21 cellular contexts compared by ENCODE assay signal in the genomic region with DNA sequence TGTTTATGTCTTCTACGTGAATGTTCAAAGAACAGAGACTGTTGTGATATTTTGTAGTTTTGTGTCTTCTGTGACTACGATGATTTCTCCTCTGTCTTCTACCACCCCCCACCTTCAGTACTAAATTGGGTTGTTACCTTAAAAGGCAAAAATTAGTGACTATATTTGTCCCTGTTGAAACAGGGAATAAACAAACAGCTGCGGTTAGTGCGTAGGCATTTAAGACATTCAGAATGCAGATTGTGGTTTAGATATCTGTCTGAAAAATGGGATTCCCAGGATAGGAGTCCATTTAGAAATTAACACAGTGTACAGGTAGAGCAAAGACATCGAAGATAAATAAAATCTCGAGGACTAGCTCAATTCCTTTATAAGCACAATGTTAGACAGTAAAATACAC. TPM values are rescaled to one million over a fixed set of nuclear protein-coding genes. Genes with fewer than 3 reads are reported as not detected.
"Had no signal": no experiment of that assay in that cellular context is flagged by ENCODE, and none has a peak within 500 bp of the region (broad histone marks: within the 10 kb centered on the region; RNA-seq: fewer than 3 reads in every experiment).

No MANE protein-coding gene starts in this region.

- H3K27me3 ChIP-seq: body of pancreas, gastrocnemius medialis, left lung, transverse colon had no signal

- H3K4me1 Mint-ChIP-seq: activated B cell treated with CpG ODN at 0.5 μM for 24 hours; activated CD8-positive, alpha-beta memory T cell treated with anti-CD3 and anti-CD28 coated beads, Interleukin-2, amount 10 ng/mL, durations not matched to agents 7 days and 5 days; activated naive CD8-positive, alpha-beta T cell treated with anti-CD3 and anti-CD28 coated beads for 36 hours; central memory CD8-positive, alpha-beta T cell had no signal

- ATAC-seq: activated CD8-positive, alpha-beta memory T cell treated with anti-CD3 and anti-CD28 coated beads, Interleukin-2, amount 10 ng/mL, durations not matched to agents 7 days and 5 days; body of pancreas; gastrocnemius medialis; left lung; stimulated activated naive CD8-positive, alpha-beta T cell treated with anti-CD3 and anti-CD28 coated beads, Interleukin-15, Interleukin-2, amounts not matched to agents 100 U/mL and 50 U/mL, for 24 hours had no signal

- H3K9me3 Mint-ChIP-seq: activated B cell treated with CpG ODN at 0.5 μM for 24 hours; activated naive CD8-positive, alpha-beta T cell treated with anti-CD3 and anti-CD28 coated beads for 36 hours; nephron had no signal

- H3K27ac ChIP-seq: body of pancreas, gastrocnemius medialis, left lung, transverse colon had no signal

- DNase-seq: activated B cell treated with CpG ODN at 0.5 μM for 24 hours; activated CD4-positive, alpha-beta memory T cell treated with anti-CD3 and anti-CD28 coated beads for 36 hours; activated CD4-positive, alpha-beta T cell treated with anti-CD3 and anti-CD28 coated beads for 4 hours; activated CD8-positive, alpha-beta memory T cell treated with anti-CD3 and anti-CD28 coated beads, Interleukin-2, amount 10 ng/mL, durations not matched to agents 7 days and 5 days; activated naive CD4-positive, alpha-beta T cell; activated naive CD8-positive, alpha-beta T cell treated with anti-CD3 and anti-CD28 coated beads for 36 hours; amygdala; body of pancreas; cortex of kidney; erythroblast; gastrocnemius medialis; head of caudate nucleus; left lung; midbrain; nucleus accumbens; stimulated activated CD4-positive, alpha-beta T cell treated with anti-CD3 and anti-CD28 coated beads, Interleukin-2, amount 100 ng/mL, for 24 hours; stimulated activated naive CD8-positive, alpha-beta T cell treated with anti-CD3 and anti-CD28 coated beads, Interleukin-15, Interleukin-2, amounts not matched to agents 100 U/mL and 50 U/mL, for 24 hours; substantia nigra; transverse colon had no signal

- H3K36me3 Mint-ChIP-seq: activated CD4-positive, alpha-beta memory T cell treated with anti-CD3 and anti-CD28 coated beads for 36 hours; activated CD8-positive, alpha-beta memory T cell treated with anti-CD3 and anti-CD28 coated beads, Interleukin-2, amount 10 ng/mL, durations not matched to agents 7 days and 5 days; activated naive CD8-positive, alpha-beta T cell treated with anti-CD3 and anti-CD28 coated beads for 36 hours had no signal

- H3K4me3 Mint-ChIP-seq: activated B cell treated with CpG ODN at 0.5 μM for 24 hours; activated CD4-positive, alpha-beta memory T cell treated with anti-CD3 and anti-CD28 coated beads for 36 hours; activated CD8-positive, alpha-beta memory T cell treated with anti-CD3 and anti-CD28 coated beads, Interleukin-2, amount 10 ng/mL, durations not matched to agents 7 days and 5 days; activated naive CD8-positive, alpha-beta T cell treated with anti-CD3 and anti-CD28 coated beads for 36 hours; central memory CD8-positive, alpha-beta T cell; nephron had no signal

- H3K4me3 ChIP-seq: body of pancreas, gastrocnemius medialis, left lung, transverse colon had no signal

- H3K27me3 Mint-ChIP-seq: activated B cell treated with CpG ODN at 0.5 μM for 24 hours; activated CD4-positive, alpha-beta memory T cell treated with anti-CD3 and anti-CD28 coated beads for 36 hours; activated CD8-positive, alpha-beta memory T cell treated with anti-CD3 and anti-CD28 coated beads, Interleukin-2, amount 10 ng/mL, durations not matched to agents 7 days and 5 days; activated naive CD8-positive, alpha-beta T cell treated with anti-CD3 and anti-CD28 coated beads for 36 hours; central memory CD8-positive, alpha-beta T cell had no signal

- H3K4me1 ChIP-seq: body of pancreas, gastrocnemius medialis, left lung had no signal

- H3K9me3 ChIP-seq: body of pancreas, gastrocnemius medialis, left lung, transverse colon had no signal

- H3K36me3 ChIP-seq: gastrocnemius medialis, left lung, transverse colon had no signal

- H3K27ac Mint-ChIP-seq: activated B cell treated with CpG ODN at 0.5 μM for 24 hours; activated CD4-positive, alpha-beta memory T cell treated with anti-CD3 and anti-CD28 coated beads for 36 hours; activated CD8-positive, alpha-beta memory T cell treated with anti-CD3 and anti-CD28 coated beads, Interleukin-2, amount 10 ng/mL, durations not matched to agents 7 days and 5 days; activated naive CD8-positive, alpha-beta T cell treated with anti-CD3 and anti-CD28 coated beads for 36 hours had no signal

RNA-seq across cellular contexts. Expression of gene ARHGAP42, which starts 15.6 kb away (rescaled TPM):
- total RNA-seq: activated CD4-positive, alpha-beta memory T cell treated with anti-CD3 and anti-CD28 coated beads for 36 hours had no signal
